In genomic region chr14:32252030-32252670, GRCh38 we compare ENCODE assay signal across 8 cellular contexts. TPM values are rescaled to one million over a fixed set of nuclear protein-coding genes. Genes with fewer than 3 reads are reported as not detected.
DNase-seq lines count a peak whose midpoint lies in the region; ATAC-seq and TF ChIP-seq lines count a peak whose summit lies in the region.

No MANE protein-coding gene starts in this region.

- peak; percentile 64 to 78 (median 73) for TF ChIP-seq CTCF in breast epithelium (IDR thresholded peaks at IDR 0.05)

- in situ Hi-C loops in ACHN (cut with HindIII; ENCODE audit: low pct_ligation_motif_present, low pct_unique_long_range_greater_than_20kb, low sequenced_read_pairs): no loop called here

- CTCF ChIA-PET in T-cell (lab: Charles Lee): interaction anchor here (0.6 to 6.3 kb wide), 16 partner anchors 9 to 746 kb away, joined by 3 to 69 read pairs (median 4); partner anchors contain the start of gene ARHGAP5 (in 1 of the 2)

- no peaks in the 10 kb centered on the region for H3K36me3 ChIP-seq in breast epithelium

- H3K4me1 Mint-ChIP-seq in T-cell: no peaks in the 10 kb centered on the region

- no peaks in the 10 kb centered on the region for H3K27me3 Mint-ChIP-seq in T-cell

- peak; percentile 81 for ATAC-seq in GM18502 (IDR thresholded peaks at IDR 0.05; ENCODE audit: poor library complexity, unreplicated experiment)
- peak; percentile 81 for ATAC-seq in HG02981 (IDR thresholded peaks at IDR 0.05; ENCODE audit: unreplicated experiment)
- peak; percentile 82 to 97 (median 90) for ATAC-seq in T-cell (replicated peaks in 1 of 4)

- no peaks in the 10 kb centered on the region for H3K36me3 Mint-ChIP-seq in T-cell

- no peak for TF ChIP-seq POLR2A in breast epithelium (IDR thresholded peaks at IDR 0.05)

- DNase-seq in ACHN: peak; percentile 73
- DNase-seq in NCI-H187 (lab: John Stamatoyannopoulos, UW): peak; percentile 24 to 65
- DNase-seq in T-cell: peak in 32 of 34 experiments; percentile 1 to 56 (median 25)
- peak in 1 of 2 donors; percentile 50 for DNase-seq in breast epithelium (ENCODE audit: low spot score in 2 of 2)
- DNase-seq in iris pigment epithelial cell (ENCODE audit: low read depth): peak; percentile 80
- peak; percentile 48 for DNase-seq in stimulated activated CD4-positive, alpha-beta T cell treated with anti-CD3 and anti-CD28 coated beads, Interleukin-15, amount 100 ng/mL, for 24 hours

- no peak overlapping the region for H3K4me3 Mint-ChIP-seq in T-cell

- no peak overlapping the region for H3K4me3 ChIP-seq in breast epithelium

- H3K9me3 ChIP-seq in breast epithelium: no peaks in the 10 kb centered on the region

- no peaks in the 10 kb centered on the region for H3K4me1 ChIP-seq in breast epithelium

- intact Hi-C loops in breast epithelium (cut with DNase I; ENCODE audit: low total_unique reads): no loop called here

- no peaks in the 10 kb centered on the region for H3K9me3 Mint-ChIP-seq in T-cell

- POLR2A ChIA-PET in T-cell (lab: Charles Lee): no interaction called here

- no peaks in the 10 kb centered on the region for H3K27me3 ChIP-seq in breast epithelium

- H3K27ac Mint-ChIP-seq in T-cell: no peak overlapping the region

- H3K27ac ChIP-seq in breast epithelium: no peak overlapping the region

RNA-seq across cellular contexts. Expression of gene RNU6-8, which starts 49.1 kb away (rescaled TPM):
- not detected for total RNA-seq in T-cell
- not detected for total RNA-seq in breast epithelium

RNA-seq across cellular contexts. Expression of gene RNU6-7, which starts 50.3 kb away (rescaled TPM):
- total RNA-seq in T-cell (not detected), breast epithelium (not detected)
